In the genomic region with DNA sequence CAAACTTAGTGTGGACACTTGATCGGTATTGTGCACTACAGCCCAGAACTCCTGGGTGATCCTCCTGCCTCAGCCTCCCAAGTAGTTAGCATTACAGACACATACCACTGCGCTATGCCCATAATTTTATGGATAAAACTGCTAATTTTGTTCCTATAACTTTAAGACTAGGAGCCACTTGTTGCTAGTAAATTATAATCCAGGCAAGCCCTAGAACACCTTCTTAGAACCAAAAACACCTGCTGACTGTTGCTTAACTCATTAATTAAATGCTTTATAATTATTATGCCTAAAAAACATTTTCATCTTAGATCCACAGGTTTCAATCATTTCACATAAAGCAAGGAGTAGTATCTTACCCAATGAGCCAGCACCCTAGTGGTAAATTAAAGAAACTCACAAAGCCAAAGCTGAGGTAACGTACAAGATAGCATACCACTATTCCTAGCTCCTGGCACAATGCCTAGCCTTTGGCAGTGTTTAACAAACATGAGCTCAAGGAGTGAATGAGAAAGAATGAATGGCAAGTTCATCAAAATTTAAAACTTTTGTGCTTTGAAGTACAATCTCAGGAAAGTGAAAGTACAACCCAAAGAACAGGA, we compare ENCODE assay signal across 8 cellular contexts. TPM values are rescaled to one million over a fixed set of nuclear protein-coding genes. Genes with fewer than 3 reads are reported as not detected.
DNase-seq lines count a peak whose midpoint lies in the region; FAIRE-seq and TF ChIP-seq lines count a peak whose summit lies in the region.

No MANE protein-coding gene starts in this region.

- no peak overlapping the region for H3K4me2 ChIP-seq in endothelial cell of umbilical vein (ENCODE audit: insufficient read depth, low read length)

- H4K20me1 ChIP-seq in endothelial cell of umbilical vein (replicated peaks; ENCODE audit: control insufficient read depth, extremely low read depth, insufficient read depth, low read length), result no peaks in the 10 kb centered on the region

- CTCF ChIA-PET in endothelial cell of umbilical vein (lab: Charles Lee), result interaction anchor here (0.6 to 1.3 kb wide), 11 partner anchors 9 to 534 kb away, joined by 3 to 8 read pairs (median 3); no protein-coding TSS in a partner anchor

- peaks cover 6% of the 10 kb centered on the region for H3K4me1 ChIP-seq in endothelial cell of umbilical vein (ENCODE audit: control insufficient read depth, extremely low read depth, insufficient read depth, low read length)
- peaks cover 4% of the 10 kb centered on the region for H3K4me1 ChIP-seq in prostate gland (replicated peaks)
- peaks cover 3% of the 10 kb centered on the region for H3K4me1 ChIP-seq in effector memory CD4-positive, alpha-beta T cell (ENCODE audit: control insufficient read depth, insufficient read depth, low read length, poor library complexity, severe bottlenecking)

- no peak overlapping the region for H2AFZ ChIP-seq in endothelial cell of umbilical vein (ENCODE audit: low read depth, low read length)

- peak; percentile 55 for FAIRE-seq in endothelial cell of umbilical vein (lab: Jason Lieb, UNC)

- no TSS peak for BruUV-seq in endothelial cell of umbilical vein (replicated peaks; lab: Mats Ljungman, UMichigan)

- H3K27ac ChIP-seq in endothelial cell of umbilical vein (ENCODE audit: insufficient read depth, low read depth, low read length), result no peak overlapping the region
- H3K27ac ChIP-seq in prostate gland, result no peak overlapping the region
- H3K27ac ChIP-seq in effector memory CD4-positive, alpha-beta T cell (ENCODE audit: insufficient read depth, low read length, poor library complexity, severe bottlenecking), result no peak overlapping the region

- peaks cover 41% of the 10 kb centered on the region for H3K79me2 ChIP-seq in endothelial cell of umbilical vein (ENCODE audit: control insufficient read depth, insufficient read depth, low read length)

- peaks cover 4 to 9% of the 10 kb centered on the region in 2 experiments for H3K36me3 ChIP-seq in endothelial cell of umbilical vein (ENCODE audit: control insufficient read depth in 2 of 2, extremely low read depth in 1 of 2, insufficient read depth in 2 of 2, low read length in 2 of 2)
- no peaks in the 10 kb centered on the region for H3K36me3 ChIP-seq in prostate gland
- peaks cover 20% of the 10 kb centered on the region for H3K36me3 ChIP-seq in effector memory CD4-positive, alpha-beta T cell (ENCODE audit: control insufficient read depth, insufficient read depth, low read length)

- peak in 1 of 2 donors; percentile 34 for TF ChIP-seq CTCF in endothelial cell of umbilical vein (IDR thresholded peaks at IDR 0.05; ENCODE audit: extremely low read depth in 1 of 2, insufficient read depth in 1 of 2, low read depth in 1 of 2, low read length in 2 of 2)
- TF ChIP-seq CTCF in prostate gland (IDR thresholded peaks at IDR 0.05), result peak in 1 of 4 experiments; percentile 30

- no peak overlapping the region for H3K4me3 ChIP-seq in endothelial cell of umbilical vein (replicated peaks in 1 of 3; ENCODE audit: insufficient read depth in 1 of 3, low read depth in 1 of 3, low read length in 3 of 3)
- no peak overlapping the region for H3K4me3 ChIP-seq in prostate gland
- no peak overlapping the region for H3K4me3 ChIP-seq in effector memory CD4-positive, alpha-beta T cell (ENCODE audit: insufficient read depth, low read depth, low read length, poor library complexity, severe bottlenecking)

- no peaks in the 10 kb centered on the region for H3K27me3 ChIP-seq in endothelial cell of umbilical vein (ENCODE audit: control insufficient read depth in 2 of 2, insufficient read depth in 2 of 2, low read length in 2 of 2)
- H3K27me3 ChIP-seq in prostate gland (replicated peaks; ENCODE audit: insufficient read depth), result no peaks in the 10 kb centered on the region
- H3K27me3 ChIP-seq in effector memory CD4-positive, alpha-beta T cell (replicated peaks; ENCODE audit: control insufficient read depth, insufficient read depth, low read length, poor library complexity, severe bottlenecking), result no peaks in the 10 kb centered on the region

- dilution Hi-C loops in endothelial cell of umbilical vein (cut with MboI; ENCODE audit: extremely low pct_ligation_motif_present, low sequenced_read_pairs), result no loop called here

- POLR2A ChIA-PET in endothelial cell of umbilical vein (lab: Charles Lee), result interaction anchor here (0.7 kb wide), 1 partner anchor 549 kb away, joined by 3 read pairs; no protein-coding TSS in a partner anchor

- no peak overlapping the region for H3K9ac ChIP-seq in endothelial cell of umbilical vein (replicated peaks; ENCODE audit: extremely low read depth, insufficient read depth, low read length)

- peak; percentile 32 for DNase-seq in NCI-H2171 treated with DMSO at 0.1 percent for 48 hours (lab: John Stamatoyannopoulos, UW)
- DNase-seq in NCI-H2171 (lab: John Stamatoyannopoulos, UW), result no peak
- DNase-seq in NCI-H446 (lab: John Stamatoyannopoulos, UW), result peak; percentile 30 to 70
- DNase-seq in endothelial cell of umbilical vein (ENCODE audit: low read depth, low spot score), result peak; percentile 76
- peak; percentile 26 for DNase-seq in prostate gland (ENCODE audit: low spot score)
- DNase-seq in NCI-H526 (lab: John Stamatoyannopoulos, UW), result no peak
- DNase-seq in effector memory CD4-positive, alpha-beta T cell, result no peak
- DNase-seq in activated CD4-positive, CD25-positive, alpha-beta regulatory T cell treated with anti-CD3 and anti-CD28 coated beads, Interleukin-2, amount 50 U/mL, for 72 hours, result no peak

- no peaks in the 10 kb centered on the region for H3K9me1 ChIP-seq in endothelial cell of umbilical vein (replicated peaks; ENCODE audit: control insufficient read depth, extremely low read depth, insufficient read depth, low read length)

- TF ChIP-seq POLR2A in endothelial cell of umbilical vein (IDR thresholded peaks at IDR 0.05; ENCODE audit: low read depth, low read length), result no peak
- no peak for TF ChIP-seq POLR2A in prostate gland (IDR thresholded peaks at IDR 0.05)

- 67% methylated on average over 3 of the region's 3 CpGs for WGBS in prostate gland

- H3K9me3 ChIP-seq in endothelial cell of umbilical vein (replicated peaks; ENCODE audit: control insufficient read depth, insufficient read depth, low read length) (no peaks in the 10 kb centered on the region), prostate gland (no peaks in the 10 kb centered on the region)
- H3K9me3 ChIP-seq in effector memory CD4-positive, alpha-beta T cell (ENCODE audit: control insufficient read depth, low read length), result no peaks in the 10 kb centered on the region

- intact Hi-C loops in endothelial cell of umbilical vein (cut with micrococcal nuclease) (no loop called here), prostate gland (cut with DNase I) (no loop called here)

TF ChIP-seq in endothelial cell of umbilical vein, 7 proteins besides CTCF, POLR2A, EP300 and RAD21:
- TF ChIP-seq GATA2 (IDR thresholded peaks at IDR 0.05; ENCODE audit: insufficient read depth, insufficient read length, low read depth, low read length) (no peak), JUN (IDR thresholded peaks at IDR 0.05; ENCODE audit: borderline replicate concordance, insufficient read depth, insufficient read length, low read depth) (no peak), POLR2AphosphoS5 (IDR thresholded peaks at IDR 0.05; ENCODE audit: insufficient read depth, low read depth, low read length) (no peak), MYC (IDR thresholded peaks at IDR 0.05; ENCODE audit: low read depth, low read length) (no peak), EZH2 (IDR thresholded peaks at IDR 0.05; ENCODE audit: borderline replicate concordance, low read depth, low read length, severe bottlenecking) (no peak), FOS (IDR thresholded peaks at IDR 0.05; ENCODE audit: borderline replicate concordance, insufficient read depth, low read length) (no peak)
- TF ChIP-seq, protein P1, sequence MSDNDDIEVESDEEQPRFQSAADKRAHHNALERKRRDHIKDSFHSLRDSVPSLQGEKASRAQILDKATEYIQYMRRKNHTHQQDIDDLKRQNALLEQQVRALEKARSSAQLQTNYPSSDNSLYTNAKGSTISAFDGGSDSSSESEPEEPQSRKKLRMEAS (IDR thresholded peaks at IDR 0.05; ENCODE audit: insufficient read depth, insufficient read length), result no peak

RNA-seq across cellular contexts. Expression of a gene that starts 5.4 kb away (rescaled TPM):
- total RNA-seq in endothelial cell of umbilical vein, result 58.0 and 67.1 TPM in 2 replicates
- 52.3 and 56.0 TPM in 2 replicates for polyA plus RNA-seq in endothelial cell of umbilical vein
- 60.4 and 61.2 TPM in 2 replicates for polyA plus RNA-seq in endothelial cell of umbilical vein (2011; cell fraction: cytosol; rRNA removed)
- 55.9 and 69.8 TPM in 2 replicates for polyA plus RNA-seq in endothelial cell of umbilical vein (2011; cell fraction: nucleus; rRNA removed)
- 36.8 and 50.1 TPM in 2 replicates for polyA plus RNA-seq in endothelial cell of umbilical vein (2012)
- polyA minus RNA-seq in endothelial cell of umbilical vein, result 65.2 and 132 TPM in 2 replicates
- 99.1 TPM for polyA minus RNA-seq in endothelial cell of umbilical vein (2011; cell fraction: cytosol; rRNA and poly(A)+ RNA removed)
- polyA minus RNA-seq in endothelial cell of umbilical vein (2011; cell fraction: nucleus; rRNA and poly(A)+ RNA removed), result 54.7 and 79.2 TPM in 2 replicates
- total RNA-seq in prostate gland, result 10 to 100 TPM; 43.3 to 51.1 TPM

RNA-seq across cellular contexts. Expression of a gene that starts 5.5 kb away (rescaled TPM):
- total RNA-seq in endothelial cell of umbilical vein, result 6.2 and 6.7 TPM in 2 replicates
- polyA plus RNA-seq in endothelial cell of umbilical vein, result 4.1 and 4.3 TPM in 2 replicates
- polyA plus RNA-seq in endothelial cell of umbilical vein (2011; cell fraction: cytosol; rRNA removed), result 5.0 and 5.2 TPM in 2 replicates
- 9.5 and 11.7 TPM in 2 replicates for polyA plus RNA-seq in endothelial cell of umbilical vein (2011; cell fraction: nucleus; rRNA removed)
- 6.0 and 7.7 TPM in 2 replicates for polyA plus RNA-seq in endothelial cell of umbilical vein (2012)
- 4.6 and 7.2 TPM in 2 replicates for polyA minus RNA-seq in endothelial cell of umbilical vein
- 8.9 TPM for polyA minus RNA-seq in endothelial cell of umbilical vein (2011; cell fraction: cytosol; rRNA and poly(A)+ RNA removed)
- 4.7 and 7.7 TPM in 2 replicates for polyA minus RNA-seq in endothelial cell of umbilical vein (2011; cell fraction: nucleus; rRNA and poly(A)+ RNA removed)
- 10 to 100 TPM in 1 of 2 donors, 1 to 10 TPM in 1; 8.9 to 10.2 TPM for total RNA-seq in prostate gland

Comparison
In these comparisons a context has a peak if more than half of its experiments do, and no peak if none do; other contexts are left out.
1. DNase-seq: peak in NCI-H2171 treated with DMSO at 0.1 percent for 48 hours (single experiment), NCI-H446 (2 of 2), endothelial cell of umbilical vein (single experiment) and prostate gland (single experiment); none in NCI-H2171 (single experiment), NCI-H526 (0 of 2), effector memory CD4-positive, alpha-beta T cell (0 of 3) and activated CD4-positive, CD25-positive, alpha-beta regulatory T cell treated with anti-CD3 and anti-CD28 coated beads, Interleukin-2, amount 50 U/mL, for 72 hours (single experiment).